8 cellular contexts compared by ENCODE assay signal in genomic region chr9:27529316-27530278, GRCh38. TPM values are rescaled to one million over a fixed set of nuclear protein-coding genes. Genes with fewer than 3 reads are reported as not detected.
DNase-seq lines count a peak whose midpoint lies in the region; ATAC-seq and TF ChIP-seq lines count a peak whose summit lies in the region.

Gene MOB3B (minus strand): TSS chr9:27529814. CDS start chr9:27455550, 74,264 bp downstream.

- H3K4me3 ChIP-seq in SJSA1 (peak within 1 kb of the TSS; percentile 35), suprapubic skin (peak within 1 kb of the TSS; percentile 87)

- peak in 1 of 2 donors; percentile 22 for TF ChIP-seq POLR2A in suprapubic skin (IDR thresholded peaks at IDR 0.05)

- no peak within 1 kb of the TSS for H3K27ac ChIP-seq in SJSA1
- H3K27ac ChIP-seq in suprapubic skin, result peak within 1 kb of the TSS; percentile 93

- no peaks in the 10 kb centered on the region for H3K36me3 ChIP-seq in SJSA1
- no peaks in the 10 kb centered on the region for H3K36me3 ChIP-seq in suprapubic skin

- DNase-seq in DMS153 treated with DMSO at 0.1 percent for 48 hours (lab: John Stamatoyannopoulos, UW; ENCODE audit: unreplicated experiment) (peak; percentile 16), SJSA1 (ENCODE audit: low read depth in 1 of 2, low spot score in 2 of 2) (peak; percentile 42 to 54), glomerular visceral epithelial cell (ENCODE audit: extremely low spot score) (peak; percentile 76), omental fat pad (ENCODE audit: low spot score) (peak; percentile 84), suprapubic skin (ENCODE audit: low spot score in 2 of 2) (peak; percentile 88 to 89)

- H3K9me3 ChIP-seq in SJSA1 (replicated peaks) (no peaks in the 10 kb centered on the region), suprapubic skin (no peaks in the 10 kb centered on the region)

- peaks cover 33 to 40% (median 34%) of the 10 kb centered on the region in 3 donors for H3K4me1 Mint-ChIP-seq in IgD-negative memory B cell
- peaks cover 5% of the 10 kb centered on the region for H3K4me1 Mint-ChIP-seq in activated naive CD4-positive, alpha-beta T cell treated with anti-CD3 and anti-CD28 coated beads, Interleukin-2, amount 50 U/mL, for 24 hours

- no peaks in the 10 kb centered on the region for H3K9me3 Mint-ChIP-seq in IgD-negative memory B cell
- no peaks in the 10 kb centered on the region for H3K9me3 Mint-ChIP-seq in activated naive CD4-positive, alpha-beta T cell treated with anti-CD3 and anti-CD28 coated beads, Interleukin-2, amount 50 U/mL, for 24 hours

- peak; percentile 75 for ATAC-seq in GM21529 (IDR thresholded peaks at IDR 0.05; ENCODE audit: unreplicated experiment)
- peak; percentile 78 for ATAC-seq in omental fat pad (ENCODE audit: low FRiP score)

- peak within 1 kb of the TSS; percentile 46 to 93 (median 91) for H3K27ac Mint-ChIP-seq in IgD-negative memory B cell
- peak within 1 kb of the TSS; percentile 66 for H3K27ac Mint-ChIP-seq in activated naive CD4-positive, alpha-beta T cell treated with anti-CD3 and anti-CD28 coated beads, Interleukin-2, amount 50 U/mL, for 24 hours

- TF ChIP-seq CTCF in omental fat pad (IDR thresholded peaks at IDR 0.05) (peak in 2 of 3 donors; percentile 67 to 95), suprapubic skin (IDR thresholded peaks at IDR 0.05) (peak; percentile 93 to 96)

- 0 out of 2 replicates have a peak, but pooled peaks cover 3% of the 10 kb centered on the region for H3K27me3 ChIP-seq in SJSA1 (replicated peaks)
- no peaks in the 10 kb centered on the region for H3K27me3 ChIP-seq in suprapubic skin

- H3K4me1 ChIP-seq in SJSA1 (replicated peaks) (peaks cover 7% of the 10 kb centered on the region; the same call in 1 of the 2 replicates), suprapubic skin (peaks cover 42% of the 10 kb centered on the region)

- 7% methylated on average over 26 of the region's 74 CpGs for WGBS in suprapubic skin

- H3K27me3 Mint-ChIP-seq in IgD-negative memory B cell, result no peaks in the 10 kb centered on the region
- H3K27me3 Mint-ChIP-seq in activated naive CD4-positive, alpha-beta T cell treated with anti-CD3 and anti-CD28 coated beads, Interleukin-2, amount 50 U/mL, for 24 hours, result peaks cover 3% of the 10 kb centered on the region

- no peak for TF ChIP-seq EP300 in suprapubic skin (IDR thresholded peaks at IDR 0.05)

- H3K36me3 Mint-ChIP-seq in IgD-negative memory B cell, result no peaks in the 10 kb centered on the region
- H3K36me3 Mint-ChIP-seq in activated naive CD4-positive, alpha-beta T cell treated with anti-CD3 and anti-CD28 coated beads, Interleukin-2, amount 50 U/mL, for 24 hours, result peaks cover 4% of the 10 kb centered on the region

- H3K4me3 Mint-ChIP-seq in IgD-negative memory B cell, result peak within 1 kb of the TSS; percentile 87 to 98 (median 97)
- peak within 1 kb of the TSS; percentile 87 for H3K4me3 Mint-ChIP-seq in activated naive CD4-positive, alpha-beta T cell treated with anti-CD3 and anti-CD28 coated beads, Interleukin-2, amount 50 U/mL, for 24 hours

RNA-seq across cellular contexts. Expression of gene MOB3B, which starts in this region (rescaled TPM):
- polyA plus RNA-seq in IgD-negative memory B cell, result 7.1 TPM
- total RNA-seq in SJSA1 (2014; rRNA removed; shearing (Covaris generic)), result not detected in 2 replicates
- 10 to 100 TPM in 1 of 4 donors, 1 to 10 TPM in 3; 7.9 to 11.5 (median 9.4) TPM for total RNA-seq in omental fat pad
- 10 to 100 TPM in 2 of 4 donors, 1 to 10 TPM in 2; 8.2 to 21.5 (median 10.9) TPM for total RNA-seq in suprapubic skin

Comparison
In these comparisons a context has a peak if more than half of its experiments do, and no peak if none do; other contexts are left out.
1. Peak in DNase-seq and H3K4me3 ChIP-seq in SJSA1; RNA of the gene not detected or under 1 TPM.
2. DNase-seq: peak in every context shown above with its lines; median percentile 88 in suprapubic skin; 84 in omental fat pad; 76 in glomerular visceral epithelial cell; 48 in SJSA1; 16 in DMS153 treated with DMSO at 0.1 percent for 48 hours.